Comparison of ENCODE assay signal across 14 cellular contexts in genomic region chr20:32968833-32969241, GRCh38. TPM values are rescaled to one million over a fixed set of nuclear protein-coding genes. Genes with fewer than 3 reads are reported as not detected.
DNase-seq lines count a peak whose midpoint lies in the region; ATAC-seq and TF ChIP-seq lines count a peak whose summit lies in the region.
"Had no signal": no experiment of that assay in that cellular context is flagged by ENCODE, and none has a peak within 500 bp of the region (broad histone marks: within the 10 kb centered on the region; RNA-seq: fewer than 3 reads in every experiment).

No MANE protein-coding gene starts in this region.

- H2AK5ac ChIP-seq in mesendoderm (ENCODE audit: low read length): peak overlapping the region; percentile 43

- H3K4me3 Mint-ChIP-seq in activated CD4-positive, alpha-beta T cell treated with anti-CD3 and anti-CD28 coated beads for 36 hours: no peak overlapping the region
- peak overlapping the region; percentile 0 for H3K4me3 Mint-ChIP-seq in activated naive CD4-positive, alpha-beta T cell treated with anti-CD3 and anti-CD28 coated beads, Interleukin-2, amount 10 ng/mL, durations not matched to agents 7 days and 5 days
- H3K4me3 Mint-ChIP-seq in type B pancreatic cell: no peak overlapping the region

- no peaks in the 10 kb centered on the region for H3K79me2 ChIP-seq in mesendoderm (ENCODE audit: control insufficient read depth, insufficient read depth, low read length)

- no peak overlapping the region for H3K23ac ChIP-seq in mesendoderm (ENCODE audit: low read length)

- H2BK5ac ChIP-seq in mesendoderm (ENCODE audit: low read length): peak overlapping the region; percentile 3

- peaks cover 5% of the 10 kb centered on the region for H3K36me3 Mint-ChIP-seq in activated CD4-positive, alpha-beta T cell treated with anti-CD3 and anti-CD28 coated beads for 36 hours (ENCODE audit: low read depth)
- H3K36me3 Mint-ChIP-seq in activated naive CD4-positive, alpha-beta T cell treated with anti-CD3 and anti-CD28 coated beads, Interleukin-2, amount 10 ng/mL, durations not matched to agents 7 days and 5 days: peaks cover 3% of the 10 kb centered on the region
- no peaks in the 10 kb centered on the region for H3K36me3 Mint-ChIP-seq in type B pancreatic cell

- no peaks in the 10 kb centered on the region for H3K79me1 ChIP-seq in mesendoderm (ENCODE audit: low read length)

- H3K4me2 ChIP-seq in mesendoderm (ENCODE audit: low read length): no peak overlapping the region

- peak overlapping the region; percentile 87 for H3K4ac ChIP-seq in mesendoderm (ENCODE audit: low read depth, low read length)

- no peak overlapping the region for H4K8ac ChIP-seq in mesendoderm (ENCODE audit: low read depth, low read length)

- H3K9me3 ChIP-seq in left ventricle myocardium inferior (replicated peaks): no peaks in the 10 kb centered on the region
- H3K9me3 ChIP-seq: esophagus squamous epithelium, neutrophil, tibial artery had no signal

- intact Hi-C loops in activated CD4-positive, alpha-beta T cell treated with anti-CD3 and anti-CD28 coated beads for 36 hours (cut with DNase I, micrococcal nuclease): loop anchor here in 1 of 2 experiments (2.0 to 10.0 kb wide), 4 partner anchors 148 to 762 kb away; partner anchors contain the start of genes COMMD7, PLAGL2 and POFUT1
- intact Hi-C loops in left ventricle myocardium inferior (cut with micrococcal nuclease): no loop called here

- no peaks in the 10 kb centered on the region for H3K27me3 Mint-ChIP-seq in activated CD4-positive, alpha-beta T cell treated with anti-CD3 and anti-CD28 coated beads for 36 hours
- peaks cover 2% of the 10 kb centered on the region for H3K27me3 Mint-ChIP-seq in activated naive CD4-positive, alpha-beta T cell treated with anti-CD3 and anti-CD28 coated beads, Interleukin-2, amount 10 ng/mL, durations not matched to agents 7 days and 5 days
- no peaks in the 10 kb centered on the region for H3K27me3 Mint-ChIP-seq in type B pancreatic cell

- peaks cover 13% of the 10 kb centered on the region for H3K4me1 ChIP-seq in mesendoderm (ENCODE audit: control insufficient read depth, low read depth, low read length)
- peaks cover 25% of the 10 kb centered on the region for H3K4me1 ChIP-seq in left ventricle myocardium inferior
- H3K4me1 ChIP-seq: tibial artery had no signal

- POLR2A ChIA-PET in activated CD4-positive, alpha-beta T cell treated with anti-CD3 and anti-CD28 coated beads for 36 hours (lab: Charles Lee): interaction anchor here (0.8 kb wide), 1 partner anchor 18 kb away, joined by 4 read pairs; no protein-coding TSS in a partner anchor

- TF ChIP-seq CTCF in type B pancreatic cell (conservative IDR thresholded peaks at IDR 0.05): no peak
- TF ChIP-seq CTCF in left ventricle myocardium inferior (IDR thresholded peaks at IDR 0.05; ENCODE audit: borderline replicate concordance): no peak

- no peak overlapping the region for H3K27ac Mint-ChIP-seq in activated CD4-positive, alpha-beta T cell treated with anti-CD3 and anti-CD28 coated beads for 36 hours
- H3K27ac Mint-ChIP-seq in activated naive CD4-positive, alpha-beta T cell treated with anti-CD3 and anti-CD28 coated beads, Interleukin-2, amount 10 ng/mL, durations not matched to agents 7 days and 5 days: no peak overlapping the region
- H3K27ac Mint-ChIP-seq in type B pancreatic cell: no peak overlapping the region

- H2BK15ac ChIP-seq in mesendoderm (replicated peaks; ENCODE audit: low read depth): no peak overlapping the region

- no peaks in the 10 kb centered on the region for H3K27me3 ChIP-seq in mesendoderm (ENCODE audit: insufficient read depth, low read length, poor library complexity)
- peaks cover 19% of the 10 kb centered on the region for H3K27me3 ChIP-seq in left ventricle myocardium inferior (ENCODE audit: low read depth)
- H3K27me3 ChIP-seq: brain microvascular endothelial cell, neutrophil had no signal

- H3K9me3 Mint-ChIP-seq in activated CD4-positive, alpha-beta T cell treated with anti-CD3 and anti-CD28 coated beads for 36 hours (ENCODE audit: low read depth): no peaks in the 10 kb centered on the region
- H3K9me3 Mint-ChIP-seq in activated naive CD4-positive, alpha-beta T cell treated with anti-CD3 and anti-CD28 coated beads, Interleukin-2, amount 10 ng/mL, durations not matched to agents 7 days and 5 days: no peaks in the 10 kb centered on the region
- H3K9me3 Mint-ChIP-seq in type B pancreatic cell: no peaks in the 10 kb centered on the region

- peak; percentile 81 for DNase-seq in activated CD4-positive, alpha-beta T cell treated with anti-CD3 and anti-CD28 coated beads for 36 hours
- no peak for DNase-seq in activated CD4-positive, alpha-beta T cell treated with anti-CD3 and anti-CD28 coated beads, Interleukin-2, amount 50 U/mL, for 4 hours
- no peak for DNase-seq in activated naive CD4-positive, alpha-beta T cell treated with anti-CD3 and anti-CD28 coated beads, Interleukin-2, amount 10 ng/mL, durations not matched to agents 7 days and 5 days
- DNase-seq in mesendoderm (no peak), type B pancreatic cell (ENCODE audit: extremely low spot score, unreplicated experiment) (peak; percentile 69), DMS153 (lab: John Stamatoyannopoulos, UW) (no peak), left ventricle myocardium inferior (no peak)
- DNase-seq: brain microvascular endothelial cell, esophagus squamous epithelium, KG1, SIG-M5 had no signal

- H3K4me1 Mint-ChIP-seq in activated CD4-positive, alpha-beta T cell treated with anti-CD3 and anti-CD28 coated beads for 36 hours: peaks cover 17% of the 10 kb centered on the region
- peaks cover 7% of the 10 kb centered on the region for H3K4me1 Mint-ChIP-seq in activated naive CD4-positive, alpha-beta T cell treated with anti-CD3 and anti-CD28 coated beads, Interleukin-2, amount 10 ng/mL, durations not matched to agents 7 days and 5 days
- peaks cover 10% of the 10 kb centered on the region for H3K4me1 Mint-ChIP-seq in type B pancreatic cell (ENCODE audit: unreplicated experiment)

- H3K36me3 ChIP-seq in mesendoderm (ENCODE audit: control insufficient read depth, insufficient read depth, low read length): no peaks in the 10 kb centered on the region
- H3K36me3 ChIP-seq in left ventricle myocardium inferior: no peaks in the 10 kb centered on the region
- H3K36me3 ChIP-seq: brain microvascular endothelial cell, esophagus squamous epithelium, neutrophil, tibial artery had no signal

- peak overlapping the region; percentile 17 for H2BK120ac ChIP-seq in mesendoderm (ENCODE audit: low read depth, low read length)

- peak overlapping the region; percentile 22 for H3K18ac ChIP-seq in mesendoderm (ENCODE audit: low read length)

- WGBS in mesendoderm (ENCODE audit: extremely low coverage, insufficient coverage, low lambda C conversion rate): 100% methylated on average over 2 of the region's 11 CpGs

- H3K4me3 ChIP-seq in mesendoderm (ENCODE audit: low read length): no peak overlapping the region
- H3K4me3 ChIP-seq in left ventricle myocardium inferior: no peak overlapping the region
- H3K4me3 ChIP-seq: esophagus squamous epithelium, tibial artery had no signal

- H3K27ac ChIP-seq in mesendoderm (ENCODE audit: low read depth, low read length): no peak overlapping the region
- H3K27ac ChIP-seq in left ventricle myocardium inferior (replicated peaks): no peak overlapping the region
- H3K27ac ChIP-seq: brain microvascular endothelial cell, esophagus squamous epithelium, neutrophil, tibial artery had no signal

- H3K9ac ChIP-seq in mesendoderm (ENCODE audit: low read length): no peak overlapping the region

- H3K56ac ChIP-seq in mesendoderm (ENCODE audit: low read length): peak overlapping the region; percentile 47

- ATAC-seq in activated CD4-positive, alpha-beta T cell treated with anti-CD3 and anti-CD28 coated beads for 36 hours: peak; percentile 42
- no peak for ATAC-seq in GM21737 (IDR thresholded peaks at IDR 0.05; ENCODE audit: unreplicated experiment)

- CTCF ChIA-PET in activated CD4-positive, alpha-beta T cell treated with anti-CD3 and anti-CD28 coated beads for 36 hours (lab: Charles Lee): no interaction called here
- CTCF ChIA-PET in activated naive CD4-positive, alpha-beta T cell treated with anti-CD3 and anti-CD28 coated beads, Interleukin-2, amount 10 ng/mL, durations not matched to agents 7 days and 5 days (lab: Charles Lee): interaction anchor here (1.2 to 1.6 kb wide), 2 partner anchors 23 to 67 kb away, joined by 4 to 5 read pairs; no protein-coding TSS in a partner anchor

- no peak overlapping the region for H4K5ac ChIP-seq in mesendoderm (ENCODE audit: low read length)

RNA-seq across cellular contexts. Expression of gene SUN5, which starts 35.4 kb away (rescaled TPM):
- total RNA-seq in activated CD4-positive, alpha-beta T cell treated with anti-CD3 and anti-CD28 coated beads for 36 hours: not detected
- not detected for polyA plus RNA-seq in mesendoderm (2013, experiment 1 of 2)
- polyA plus RNA-seq in mesendoderm (2013, experiment 2 of 2): not detected
- total RNA-seq in type B pancreatic cell (ENCODE audit: low replicate concordance): not detected in 2 replicates
- not detected for total RNA-seq in left ventricle myocardium inferior
- total RNA-seq: esophagus squamous epithelium had no signal

RNA-seq across cellular contexts. Expression of gene BPIFB2, which starts 38.7 kb away (rescaled TPM):
- not detected for total RNA-seq in activated CD4-positive, alpha-beta T cell treated with anti-CD3 and anti-CD28 coated beads for 36 hours
- 0.10 TPM for polyA plus RNA-seq in mesendoderm (2013, experiment 1 of 2)
- 0.11 TPM for polyA plus RNA-seq in mesendoderm (2013, experiment 2 of 2)
- total RNA-seq in type B pancreatic cell (ENCODE audit: low replicate concordance): 0.22 TPM in 1 of 2 replicates, not detected in the other
- total RNA-seq in left ventricle myocardium inferior: not detected

Comparison
In these comparisons a context has a peak if more than half of its experiments do, and no peak if none do; other contexts are left out.
1. DNase-seq: peak in activated CD4-positive, alpha-beta T cell treated with anti-CD3 and anti-CD28 coated beads for 36 hours (single experiment) and type B pancreatic cell (single experiment); none in activated CD4-positive, alpha-beta T cell treated with anti-CD3 and anti-CD28 coated beads, Interleukin-2, amount 50 U/mL, for 4 hours (0 of 2), activated naive CD4-positive, alpha-beta T cell treated with anti-CD3 and anti-CD28 coated beads, Interleukin-2, amount 10 ng/mL, durations not matched to agents 7 days and 5 days (single experiment), mesendoderm (single experiment), DMS153 (single experiment) and left ventricle myocardium inferior (single experiment).